ENCODE assay signal across 16 cellular contexts in genomic region chr17:37737081-37737480, GRCh38. TPM values are rescaled to one million over a fixed set of nuclear protein-coding genes. Genes with fewer than 3 reads are reported as not detected.
DNase-seq lines count a peak whose midpoint lies in the region; TF ChIP-seq lines count a peak whose summit lies in the region.
"Had no signal": no experiment of that assay in that cellular context is flagged by ENCODE, and none has a peak within 500 bp of the region (broad histone marks: within the 10 kb centered on the region; RNA-seq: fewer than 3 reads in every experiment).

No MANE protein-coding gene starts in this region.

- no TSS peak for BruUV-seq in PC-9 (replicated peaks; lab: Mats Ljungman, UMichigan)

- H4K20me1 ChIP-seq in PC-9 (ENCODE audit: insufficient read depth) (no peaks in the 10 kb centered on the region), smooth muscle cell (ENCODE audit: low read depth) (no peaks in the 10 kb centered on the region)

- 93% methylated on average over 1 of the region's 1 CpG for WGBS in smooth muscle cell (ENCODE audit: low lambda C conversion rate)
- WGBS in neuronal stem cell (ENCODE audit: extremely low coverage in 2 of 2, insufficient read length in 2 of 2, insufficient replicate concordance in 1 of 2), 2 donors = no CpG with 5 or more reads among the region's 1 CpG

- H3K79me1 ChIP-seq in neuronal stem cell (ENCODE audit: low read depth, low read length) = peaks cover 2% of the 10 kb centered on the region

- no peaks in the 10 kb centered on the region for H3K79me2 ChIP-seq in PC-9 (ENCODE audit: low read depth)
- H3K79me2 ChIP-seq in smooth muscle cell (ENCODE audit: low read depth) = no peaks in the 10 kb centered on the region

- no peak overlapping the region for H4K91ac ChIP-seq in neuronal stem cell (ENCODE audit: low read depth, low read length, poor library complexity)

- H3F3A ChIP-seq in PC-9 (ENCODE audit: insufficient read depth, low read depth) (no peaks in the 10 kb centered on the region), smooth muscle cell (ENCODE audit: low read depth) (no peaks in the 10 kb centered on the region)

- H3K27ac ChIP-seq in PC-9 (no peak overlapping the region), smooth muscle cell (ENCODE audit: low read depth) (no peak overlapping the region), neuronal stem cell (replicated peaks; ENCODE audit: low read length) (no peak overlapping the region)
- H3K27ac ChIP-seq: neutrophil had no signal

- no peak overlapping the region for H3K4me3 ChIP-seq in PC-9
- no peak overlapping the region for H3K4me3 ChIP-seq in epithelial cell of proximal tubule (ENCODE audit: low read depth, low read length)
- H3K4me3 ChIP-seq in smooth muscle cell = no peak overlapping the region
- H3K4me3 ChIP-seq in neuronal stem cell (ENCODE audit: low read length in 2 of 2) = no peak overlapping the region

- H3K14ac ChIP-seq in neuronal stem cell (ENCODE audit: low read length) = no peak overlapping the region

- no peak overlapping the region for H2BK5ac ChIP-seq in neuronal stem cell (ENCODE audit: low read length)

- H3K4me1 ChIP-seq in PC-9 (replicated peaks; ENCODE audit: insufficient read depth) = no peaks in the 10 kb centered on the region
- H3K4me1 ChIP-seq in smooth muscle cell (ENCODE audit: low read depth) = peaks cover 3% of the 10 kb centered on the region
- peaks cover 0 to 3% of the 10 kb centered on the region in 2 donors for H3K4me1 ChIP-seq in neuronal stem cell (ENCODE audit: control insufficient read depth in 2 of 2, insufficient read depth in 1 of 2, low read depth in 1 of 2, low read length in 2 of 2)

- H2AK5ac ChIP-seq in neuronal stem cell (ENCODE audit: low read depth, low read length) = no peak overlapping the region

- H3K9me3 ChIP-seq in PC-9 (ENCODE audit: insufficient read depth, low read depth) (no peaks in the 10 kb centered on the region), smooth muscle cell (replicated peaks; ENCODE audit: low read depth) (no peaks in the 10 kb centered on the region), neuronal stem cell (replicated peaks in 1 of 2; ENCODE audit: control insufficient read depth in 2 of 2, insufficient read depth in 1 of 2, low read depth in 1 of 2, low read length in 2 of 2) (no peaks in the 10 kb centered on the region)
- H3K9me3 ChIP-seq: neutrophil had no signal

- no peak overlapping the region for H2BK15ac ChIP-seq in neuronal stem cell (ENCODE audit: low read length)

- intact Hi-C loops in PC-9 (cut with micrococcal nuclease; ENCODE audit: unreplicated experiment) = no loop called here

- H2BK120ac ChIP-seq in neuronal stem cell (ENCODE audit: low read depth, low read length) = no peak overlapping the region

- no peak overlapping the region for H3K23ac ChIP-seq in neuronal stem cell (ENCODE audit: low read depth, low read length, poor library complexity)

- no peak overlapping the region for H3K18ac ChIP-seq in neuronal stem cell (ENCODE audit: low read length)

- POLR2A ChIA-PET in PC-9 (lab: Charles Lee; ENCODE audit: unreplicated experiment) = interaction anchor here (0.6 kb wide), 1 partner anchor 911 kb away, joined by 3 read pairs; no protein-coding TSS in a partner anchor

- H3K36me3 ChIP-seq in PC-9 (ENCODE audit: low read depth) (no peaks in the 10 kb centered on the region), smooth muscle cell (ENCODE audit: low read depth) (no peaks in the 10 kb centered on the region), neuronal stem cell (replicated peaks in 1 of 2; ENCODE audit: control insufficient read depth in 2 of 2, insufficient read depth in 2 of 2, low read length in 2 of 2) (no peaks in the 10 kb centered on the region)
- H3K36me3 ChIP-seq: neutrophil had no signal

- no peak overlapping the region for H3K4ac ChIP-seq in neuronal stem cell (ENCODE audit: low read length)

- H3K27me3 ChIP-seq in PC-9 (ENCODE audit: insufficient read depth, low read depth) (peaks cover 38% of the 10 kb centered on the region), smooth muscle cell (ENCODE audit: low read depth) (peaks cover 67% of the 10 kb centered on the region), neuronal stem cell (ENCODE audit: control insufficient read depth in 3 of 3, insufficient read depth in 3 of 3, low read depth in 1 of 3, low read length in 3 of 3) (peaks cover 4 to 86% (median 30%) of the 10 kb centered on the region in 3 experiments)

- TF ChIP-seq CTCF in PC-9 (conservative IDR thresholded peaks at IDR 0.05) (peak; percentile 50), epithelial cell of proximal tubule (conservative IDR thresholded peaks at IDR 0.05; ENCODE audit: low read depth, low read length) (peak; percentile 33), smooth muscle cell (IDR thresholded peaks at IDR 0.05; ENCODE audit: borderline replicate concordance, insufficient read depth, poor library complexity, severe bottlenecking) (peak; percentile 6)

- peak; percentile 31 for DNase-seq in NCI-H2171 treated with DMSO at 0.1 percent for 48 hours (lab: John Stamatoyannopoulos, UW)
- no peak for DNase-seq in NCI-H2171 (lab: John Stamatoyannopoulos, UW)
- no peak for DNase-seq in PC-9
- no peak for DNase-seq in epithelial cell of proximal tubule (ENCODE audit: low read depth)
- no peak for DNase-seq in smooth muscle cell (lab: John Stamatoyannopoulos, UW; ENCODE audit: unreplicated experiment)
- no peak for DNase-seq in dedifferentiated amniotic fluid mesenchymal stem cell (ENCODE audit: extremely low spot score)
- no peak for DNase-seq in neuronal stem cell (ENCODE audit: low spot score)
- DNase-seq in activated effector memory CD4-positive, alpha-beta T cell treated with Interleukin-2 at 50 U/mL for 16 hours = no peak
- DNase-seq: activated CD4-positive, CD25-positive, alpha-beta regulatory T cell treated with anti-CD3 and anti-CD28 coated beads, Interleukin-2, amount 50 U/mL, for 72 hours; activated naive CD8-positive, alpha-beta T cell treated with anti-CD3 and anti-CD28 coated beads for 36 hours; DMS79; MV-4-11; NCI-H226 had no signal

- no peak overlapping the region for H4K8ac ChIP-seq in neuronal stem cell (ENCODE audit: low read depth, low read length)

- H2AFZ ChIP-seq in PC-9 (no peak overlapping the region), smooth muscle cell (ENCODE audit: low read depth) (no peak overlapping the region), neuronal stem cell (ENCODE audit: low read length) (no peak overlapping the region)

- no peak overlapping the region for H3K4me2 ChIP-seq in PC-9
- no peak overlapping the region for H3K4me2 ChIP-seq in smooth muscle cell
- no peak overlapping the region for H3K4me2 ChIP-seq in neuronal stem cell (ENCODE audit: insufficient read depth, low read length, poor library complexity, severe bottlenecking)

- H3K9me2 ChIP-seq in PC-9 (ENCODE audit: insufficient read depth) = no peaks in the 10 kb centered on the region

- no peak overlapping the region for H2BK12ac ChIP-seq in neuronal stem cell (ENCODE audit: low read length)

- CTCF ChIA-PET in PC-9 (lab: Charles Lee) = no interaction called here

- H3K9ac ChIP-seq in smooth muscle cell (ENCODE audit: low read depth) (no peak overlapping the region), neuronal stem cell (ENCODE audit: low read depth, low read length, poor library complexity) (no peak overlapping the region)

RNA-seq across cellular contexts. Expression of gene HNF1B, which starts 7.8 kb away (rescaled TPM):
- total RNA-seq in PC-9 (2021) (not detected in 2 replicates), epithelial cell of proximal tubule (21.9 and 29.8 TPM in 2 replicates), smooth muscle cell (not detected in 2 replicates)
- polyA plus RNA-seq in smooth muscle cell = not detected in 2 replicates
- 0.10 TPM for polyA plus RNA-seq in neuronal stem cell (2013, experiment 1 of 2)
- 0.10 TPM for polyA plus RNA-seq in neuronal stem cell (2013, experiment 2 of 2)
- total RNA-seq: fibroblast of lung, subcutaneous adipose tissue had no signal
- polyA plus RNA-seq: fibroblast of lung had no signal

Comparison
In these comparisons a context has a peak if more than half of its experiments do, and no peak if none do; other contexts are left out.
1. RNA of gene HNF1B, which starts 7.8 kb away (total RNA-seq): 21.9 to 29.8 TPM in epithelial cell of proximal tubule; not detected in PC-9 and not detected in smooth muscle cell; every median in the first group is over 10 times any median in the second.
2. Peak in every context shown above with its lines, with median percentiles within 50 percentile points of each other: CTCF ChIP-seq.